1 cellular context compared by ENCODE assay signal in genomic region chr1:161502641-161503393, GRCh38.
TF ChIP-seq lines count a peak whose summit lies in the region.

No MANE protein-coding gene starts in this region.

TF ChIP-seq in K562, 482 proteins besides CTCF, POLR2A, EP300 and RAD21 (continued from another document and continues in another):
- TF ChIP-seq, protein P1, sequence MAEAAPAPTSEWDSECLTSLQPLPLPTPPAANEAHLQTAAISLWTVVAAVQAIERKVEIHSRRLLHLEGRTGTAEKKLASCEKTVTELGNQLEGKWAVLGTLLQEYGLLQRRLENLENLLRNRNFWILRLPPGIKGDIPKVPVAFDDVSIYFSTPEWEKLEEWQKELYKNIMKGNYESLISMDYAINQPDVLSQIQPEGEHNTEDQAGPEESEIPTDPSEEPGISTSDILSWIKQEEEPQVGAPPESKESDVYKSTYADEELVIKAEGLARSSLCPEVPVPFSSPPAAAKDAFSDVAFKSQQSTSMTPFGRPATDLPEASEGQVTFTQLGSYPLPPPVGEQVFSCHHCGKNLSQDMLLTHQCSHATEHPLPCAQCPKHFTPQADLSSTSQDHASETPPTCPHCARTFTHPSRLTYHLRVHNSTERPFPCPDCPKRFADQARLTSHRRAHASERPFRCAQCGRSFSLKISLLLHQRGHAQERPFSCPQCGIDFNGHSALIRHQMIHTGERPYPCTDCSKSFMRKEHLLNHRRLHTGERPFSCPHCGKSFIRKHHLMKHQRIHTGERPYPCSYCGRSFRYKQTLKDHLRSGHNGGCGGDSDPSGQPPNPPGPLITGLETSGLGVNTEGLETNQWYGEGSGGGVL (CRISPR knock-in tag; IDR thresholded peaks at IDR 0.05), result no peak
- TF ChIP-seq ZKSCAN1 (IDR thresholded peaks at IDR 0.05; ENCODE audit: low read depth, low read length) (no peak), CBX1 (IDR thresholded peaks at IDR 0.05; ENCODE audit: low read depth) (no peak), RFX1 (IDR thresholded peaks at IDR 0.05) (no peak), MGA (IDR thresholded peaks at IDR 0.05) (no peak), POLR2B (IDR thresholded peaks at IDR 0.05; ENCODE audit: low read depth, partially characterized antibody) (no peak), ZNF197 (CRISPR knock-in tag; IDR thresholded peaks at IDR 0.05; ENCODE audit: low read depth) (no peak), PHF20 (IDR thresholded peaks at IDR 0.05; ENCODE audit: partially characterized antibody) (no peak), GTF2F1 (IDR thresholded peaks at IDR 0.05; ENCODE audit: low read depth, low read length) (no peak), BDP1 (IDR thresholded peaks at IDR 0.05; ENCODE audit: insufficient read depth, insufficient read length) (no peak), HOXB6 (CRISPR knock-in tag; IDR thresholded peaks at IDR 0.05; ENCODE audit: borderline replicate concordance) (no peak), ELF4 (CRISPR knock-in tag; IDR thresholded peaks at IDR 0.05) (no peak), SAP30 (IDR thresholded peaks at IDR 0.05; ENCODE audit: borderline replicate concordance, insufficient read depth, low read depth, low read length, poor library complexity, severe bottlenecking) (no peak), HOMEZ (CRISPR knock-in tag; IDR thresholded peaks at IDR 0.05) (no peak), RAD51 (IDR thresholded peaks at IDR 0.05; ENCODE audit: borderline replicate concordance, low read depth) (no peak), RNF2 (IDR thresholded peaks at IDR 0.05) (peak; percentile 59; the same call in 1 of the 2 replicates), ZNF140 (CRISPR knock-in tag; IDR thresholded peaks at IDR 0.05) (no peak), TGIF2 (CRISPR knock-in tag; IDR thresholded peaks at IDR 0.05) (no peak), ZNF764 (CRISPR knock-in tag; IDR thresholded peaks at IDR 0.05; ENCODE audit: low read depth) (no peak), NRF1 (conservative IDR thresholded peaks at IDR 0.05 in 1 of 2, IDR thresholded peaks at IDR 0.05 in 1 of 2) (no peak), PHF8 (IDR thresholded peaks at IDR 0.05; ENCODE audit: borderline replicate concordance, low read length) (no peak), LEF1 (IDR thresholded peaks at IDR 0.05) (no peak), AFF1 (IDR thresholded peaks at IDR 0.05; ENCODE audit: low read depth in 1 of 2, partially characterized antibody in 2 of 2) (peak in 1 of 2 experiments; percentile 25), ZSCAN32 (CRISPR knock-in tag; IDR thresholded peaks at IDR 0.05) (no peak), KLF16 (IDR thresholded peaks at IDR 0.05) (no peak), NFIC (IDR thresholded peaks at IDR 0.05) (peak; percentile 41; the same call in 1 of the 2 replicates), CBFA2T3 (IDR thresholded peaks at IDR 0.05) (peak; percentile 82), ZBTB7A (IDR thresholded peaks at IDR 0.05; ENCODE audit: borderline replicate concordance, control insufficient read depth, low read depth, low read length) (no peak)
- TF ChIP-seq, protein P2, sequence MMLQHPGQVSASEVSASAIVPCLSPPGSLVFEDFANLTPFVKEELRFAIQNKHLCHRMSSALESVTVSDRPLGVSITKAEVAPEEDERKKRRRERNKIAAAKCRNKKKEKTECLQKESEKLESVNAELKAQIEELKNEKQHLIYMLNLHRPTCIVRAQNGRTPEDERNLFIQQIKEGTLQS (IDR thresholded peaks at IDR 0.05), result peak; percentile 89
- TF ChIP-seq, protein P2 (CRISPR knock-in tag; conservative IDR thresholded peaks at IDR 0.05), result peak; percentile 42; the same call in 1 of the 2 replicates
- TF ChIP-seq, protein P3, sequence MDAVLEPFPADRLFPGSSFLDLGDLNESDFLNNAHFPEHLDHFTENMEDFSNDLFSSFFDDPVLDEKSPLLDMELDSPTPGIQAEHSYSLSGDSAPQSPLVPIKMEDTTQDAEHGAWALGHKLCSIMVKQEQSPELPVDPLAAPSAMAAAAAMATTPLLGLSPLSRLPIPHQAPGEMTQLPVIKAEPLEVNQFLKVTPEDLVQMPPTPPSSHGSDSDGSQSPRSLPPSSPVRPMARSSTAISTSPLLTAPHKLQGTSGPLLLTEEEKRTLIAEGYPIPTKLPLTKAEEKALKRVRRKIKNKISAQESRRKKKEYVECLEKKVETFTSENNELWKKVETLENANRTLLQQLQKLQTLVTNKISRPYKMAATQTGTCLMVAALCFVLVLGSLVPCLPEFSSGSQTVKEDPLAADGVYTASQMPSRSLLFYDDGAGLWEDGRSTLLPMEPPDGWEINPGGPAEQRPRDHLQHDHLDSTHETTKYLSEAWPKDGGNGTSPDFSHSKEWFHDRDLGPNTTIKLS (IDR thresholded peaks at IDR 0.05; ENCODE audit: borderline replicate concordance, low read depth), result no peak
- TF ChIP-seq, protein P4, sequence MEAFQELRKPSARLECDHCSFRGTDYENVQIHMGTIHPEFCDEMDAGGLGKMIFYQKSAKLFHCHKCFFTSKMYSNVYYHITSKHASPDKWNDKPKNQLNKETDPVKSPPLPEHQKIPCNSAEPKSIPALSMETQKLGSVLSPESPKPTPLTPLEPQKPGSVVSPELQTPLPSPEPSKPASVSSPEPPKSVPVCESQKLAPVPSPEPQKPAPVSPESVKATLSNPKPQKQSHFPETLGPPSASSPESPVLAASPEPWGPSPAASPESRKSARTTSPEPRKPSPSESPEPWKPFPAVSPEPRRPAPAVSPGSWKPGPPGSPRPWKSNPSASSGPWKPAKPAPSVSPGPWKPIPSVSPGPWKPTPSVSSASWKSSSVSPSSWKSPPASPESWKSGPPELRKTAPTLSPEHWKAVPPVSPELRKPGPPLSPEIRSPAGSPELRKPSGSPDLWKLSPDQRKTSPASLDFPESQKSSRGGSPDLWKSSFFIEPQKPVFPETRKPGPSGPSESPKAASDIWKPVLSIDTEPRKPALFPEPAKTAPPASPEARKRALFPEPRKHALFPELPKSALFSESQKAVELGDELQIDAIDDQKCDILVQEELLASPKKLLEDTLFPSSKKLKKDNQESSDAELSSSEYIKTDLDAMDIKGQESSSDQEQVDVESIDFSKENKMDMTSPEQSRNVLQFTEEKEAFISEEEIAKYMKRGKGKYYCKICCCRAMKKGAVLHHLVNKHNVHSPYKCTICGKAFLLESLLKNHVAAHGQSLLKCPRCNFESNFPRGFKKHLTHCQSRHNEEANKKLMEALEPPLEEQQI (IDR thresholded peaks at IDR 0.05), result no peak
